19 cellular contexts compared by ENCODE assay signal in the genomic region with DNA sequence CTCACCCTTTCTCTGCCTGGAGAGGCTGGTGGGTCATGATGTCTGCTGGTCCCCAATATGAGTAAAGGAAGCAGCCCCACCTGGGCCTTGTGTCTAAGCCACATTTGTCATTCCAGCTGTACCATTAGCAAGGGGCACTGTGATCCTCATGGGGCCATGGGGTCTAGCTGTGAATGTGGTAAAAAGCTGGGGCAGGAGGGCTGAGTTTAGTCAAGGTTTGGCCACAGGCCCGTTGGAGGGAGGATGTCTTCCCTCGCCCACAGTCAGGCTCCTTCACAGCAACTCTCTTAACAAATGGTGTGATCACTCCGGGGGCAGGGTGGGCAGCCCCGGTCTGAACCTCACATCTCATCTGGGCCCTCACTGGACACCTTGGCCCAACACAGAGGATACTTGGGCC.
DNase-seq lines count a peak whose midpoint lies in the region; ATAC-seq and TF ChIP-seq lines count a peak whose summit lies in the region.
"Had no signal": no experiment of that assay in that cellular context is flagged by ENCODE, and none has a peak within 500 bp of the region (broad histone marks: within the 10 kb centered on the region; RNA-seq: fewer than 3 reads in every experiment).

No MANE protein-coding gene starts in this region.

- no peak for ATAC-seq in activated naive CD8-positive, alpha-beta T cell treated with anti-CD3 and anti-CD28 coated beads, Interleukin-2, amount 10 ng/mL, durations not matched to agents 7 days and 5 days (ENCODE audit: low read depth)
- ATAC-seq in WTC11, result no peak
- ATAC-seq: HepG2, PC-3 had no signal

- no peak overlapping the region for H3K4me3 ChIP-seq in mesenchymal stem cell (ENCODE audit: insufficient read depth in 1 of 2, low read depth in 1 of 2, low read length in 2 of 2)

- H4K91ac ChIP-seq in mesenchymal stem cell (ENCODE audit: low read length), result no peak overlapping the region

- no peak overlapping the region for H2AK5ac ChIP-seq in mesenchymal stem cell (ENCODE audit: low read length, severe bottlenecking)

- H3K36me3 Mint-ChIP-seq in activated naive CD8-positive, alpha-beta T cell treated with anti-CD3 and anti-CD28 coated beads, Interleukin-2, amount 10 ng/mL, durations not matched to agents 7 days and 5 days, result no peaks in the 10 kb centered on the region
- no peaks in the 10 kb centered on the region for H3K36me3 Mint-ChIP-seq in activated naive CD8-positive, alpha-beta T cell treated with anti-CD3 and anti-CD28 coated beads for 36 hours
- no peaks in the 10 kb centered on the region for H3K36me3 Mint-ChIP-seq in WTC11
- H3K36me3 Mint-ChIP-seq in nephron (ENCODE audit: low read depth), result no peaks in the 10 kb centered on the region
- H3K36me3 Mint-ChIP-seq: CD8-positive, alpha-beta T cell had no signal

- H2BK5ac ChIP-seq in mesenchymal stem cell (ENCODE audit: low read depth, low read length, poor library complexity, severe bottlenecking), result no peak overlapping the region

- peaks cover 47% of the 10 kb centered on the region for H3K4me1 ChIP-seq in mesenchymal stem cell (ENCODE audit: control insufficient read depth, insufficient read depth, low read depth, low read length)

- peak; percentile 22 for DNase-seq in activated naive CD8-positive, alpha-beta T cell treated with anti-CD3 and anti-CD28 coated beads, Interleukin-2, amount 10 ng/mL, durations not matched to agents 7 days and 5 days
- DNase-seq in activated naive CD8-positive, alpha-beta T cell treated with anti-CD3 and anti-CD28 coated beads for 36 hours, result no peak
- DNase-seq in WTC11 (ENCODE audit: low spot score) (peak; percentile 4), mesenchymal stem cell (no peak), HUDEP-2 (lab: John Stamatoyannopoulos, UW; ENCODE audit: unreplicated experiment in 76 of 76) (no peak), NCI-H82 treated with DMSO at 0.1 percent for 48 hours (lab: John Stamatoyannopoulos, UW; ENCODE audit: unreplicated experiment) (no peak)
- DNase-seq: ACHN; CD8-positive, alpha-beta T cell; GF-D8; HFFc6; NCI-H1105 treated with DMSO at 0.1 percent for 48 hours; NCI-H187; NCI-H446; PC-3; Right ventricle myocardium superior had no signal

- H3K18ac ChIP-seq in mesenchymal stem cell (ENCODE audit: low read depth in 1 of 2, low read length in 2 of 2), result no peak overlapping the region

- peaks cover 16% of the 10 kb centered on the region for H3K27me3 Mint-ChIP-seq in activated naive CD8-positive, alpha-beta T cell treated with anti-CD3 and anti-CD28 coated beads, Interleukin-2, amount 10 ng/mL, durations not matched to agents 7 days and 5 days
- H3K27me3 Mint-ChIP-seq in activated naive CD8-positive, alpha-beta T cell treated with anti-CD3 and anti-CD28 coated beads for 36 hours, result peaks cover 8% of the 10 kb centered on the region
- H3K27me3 Mint-ChIP-seq in WTC11 (ENCODE audit: low read depth) (no peaks in the 10 kb centered on the region; the same call in 1 of the 2 replicates), nephron (ENCODE audit: low read depth) (peaks cover 19% of the 10 kb centered on the region)

- H3K23ac ChIP-seq in mesenchymal stem cell (ENCODE audit: low read length in 2 of 2), result no peak overlapping the region

- H2BK120ac ChIP-seq in mesenchymal stem cell (ENCODE audit: low read depth, low read length), result no peak overlapping the region

- H3K4me2 ChIP-seq in mesenchymal stem cell (ENCODE audit: low read length, poor library complexity, severe bottlenecking), result no peak overlapping the region
- H3K4me2 ChIP-seq: KMS-11 had no signal

- peaks cover 21% of the 10 kb centered on the region for H3K79me1 ChIP-seq in mesenchymal stem cell (replicated peaks; ENCODE audit: low read length, poor library complexity, severe bottlenecking)

- 77% methylated on average over 3 of the region's 4 CpGs for WGBS in mesenchymal stem cell

- H3K14ac ChIP-seq in mesenchymal stem cell (ENCODE audit: low read length in 2 of 2), result no peak overlapping the region

- no peak overlapping the region for H3K9ac ChIP-seq in mesenchymal stem cell (ENCODE audit: low read length)
- H3K9ac ChIP-seq: KMS-11 had no signal

- H4K8ac ChIP-seq in mesenchymal stem cell (ENCODE audit: low read length), result no peak overlapping the region

- peaks cover 0 to 31% of the 10 kb centered on the region in 2 experiments for H3K27me3 ChIP-seq in mesenchymal stem cell (ENCODE audit: control insufficient read depth in 1 of 2, insufficient read depth in 1 of 2, low read length in 2 of 2)

- H2BK15ac ChIP-seq in mesenchymal stem cell (ENCODE audit: low read depth, poor library complexity, severe bottlenecking), result no peak overlapping the region

- H3K4me1 Mint-ChIP-seq in activated naive CD8-positive, alpha-beta T cell treated with anti-CD3 and anti-CD28 coated beads, Interleukin-2, amount 10 ng/mL, durations not matched to agents 7 days and 5 days, result peaks cover 5% of the 10 kb centered on the region
- peaks cover 3% of the 10 kb centered on the region for H3K4me1 Mint-ChIP-seq in activated naive CD8-positive, alpha-beta T cell treated with anti-CD3 and anti-CD28 coated beads for 36 hours
- H3K4me1 Mint-ChIP-seq in WTC11 (peaks cover 19% of the 10 kb centered on the region), nephron (peaks cover 49% of the 10 kb centered on the region)

- no peak overlapping the region for H3K4ac ChIP-seq in mesenchymal stem cell (ENCODE audit: low read depth in 1 of 2, low read length in 2 of 2)

- POLR2A ChIA-PET in activated naive CD8-positive, alpha-beta T cell treated with anti-CD3 and anti-CD28 coated beads, Interleukin-2, amount 10 ng/mL, durations not matched to agents 7 days and 5 days (lab: Charles Lee), result no interaction called here
- POLR2A ChIA-PET in WTC11 (lab: Charles Lee), result no interaction called here

- no peak overlapping the region for H2AFZ ChIP-seq in mesenchymal stem cell (ENCODE audit: low read depth, low read length)

- no peak overlapping the region for H3K27ac Mint-ChIP-seq in activated naive CD8-positive, alpha-beta T cell treated with anti-CD3 and anti-CD28 coated beads, Interleukin-2, amount 10 ng/mL, durations not matched to agents 7 days and 5 days
- no peak overlapping the region for H3K27ac Mint-ChIP-seq in activated naive CD8-positive, alpha-beta T cell treated with anti-CD3 and anti-CD28 coated beads for 36 hours
- H3K27ac Mint-ChIP-seq in WTC11 (no peak overlapping the region), nephron (peak overlapping the region in 2 of 3 experiments; percentile 69 to 75)
- H3K27ac Mint-ChIP-seq: B cell, HFFc6 had no signal

- TF ChIP-seq CTCF in WTC11 (IDR thresholded peaks at IDR 0.05) (no peak), nephron (IDR thresholded peaks at IDR 0.05; ENCODE audit: unreplicated experiment in 3 of 3) (no peak)

- CTCF ChIA-PET in WTC11 (lab: Charles Lee), result interaction anchor here (3.4 kb wide), 1 partner anchor 19 kb away, joined by 21 read pairs; no protein-coding TSS in a partner anchor

- no peak overlapping the region for H3K4me3 Mint-ChIP-seq in activated naive CD8-positive, alpha-beta T cell treated with anti-CD3 and anti-CD28 coated beads, Interleukin-2, amount 10 ng/mL, durations not matched to agents 7 days and 5 days
- H3K4me3 Mint-ChIP-seq in activated naive CD8-positive, alpha-beta T cell treated with anti-CD3 and anti-CD28 coated beads for 36 hours, result no peak overlapping the region
- no peak overlapping the region for H3K4me3 Mint-ChIP-seq in WTC11
- H3K4me3 Mint-ChIP-seq in nephron, result no peak overlapping the region
- H3K4me3 Mint-ChIP-seq: B cell; CD8-positive, alpha-beta T cell; HFFc6 had no signal

- no peaks in the 10 kb centered on the region for H3K9me3 ChIP-seq in mesenchymal stem cell (ENCODE audit: control insufficient read depth, low read length)

- no peak overlapping the region for H3K27ac ChIP-seq in mesenchymal stem cell (ENCODE audit: low read length, poor library complexity, severe bottlenecking)
- H3K27ac ChIP-seq: KMS-11 had no signal

- peaks cover 0 to 14% of the 10 kb centered on the region in 2 experiments for H3K36me3 ChIP-seq in mesenchymal stem cell (ENCODE audit: control insufficient read depth in 1 of 2, insufficient read depth in 2 of 2, low read depth in 1 of 2, low read length in 2 of 2)

- no peak overlapping the region for H2BK12ac ChIP-seq in mesenchymal stem cell (ENCODE audit: low read length in 2 of 2)

- no peaks in the 10 kb centered on the region for H3K9me3 Mint-ChIP-seq in activated naive CD8-positive, alpha-beta T cell treated with anti-CD3 and anti-CD28 coated beads, Interleukin-2, amount 10 ng/mL, durations not matched to agents 7 days and 5 days
- H3K9me3 Mint-ChIP-seq in activated naive CD8-positive, alpha-beta T cell treated with anti-CD3 and anti-CD28 coated beads for 36 hours, result no peaks in the 10 kb centered on the region
- H3K9me3 Mint-ChIP-seq in WTC11 (peaks cover 4% of the 10 kb centered on the region; the same call in 1 of the 2 replicates), nephron (no peaks in the 10 kb centered on the region)
- H3K9me3 Mint-ChIP-seq: CD8-positive, alpha-beta T cell; HFFc6 had no signal

TF ChIP-seq in WTC11, 78 proteins besides CTCF, POLR2A, EP300 and RAD21 (continues in another document):
- no peak for TF ChIP-seq ZNF671 (CRISPR knock-in tag; IDR thresholded peaks at IDR 0.05)
- no peak for TF ChIP-seq JUN (CRISPR knock-in tag; IDR thresholded peaks at IDR 0.05)
- TF ChIP-seq CREM (CRISPR knock-in tag; IDR thresholded peaks at IDR 0.05), result no peak
- TF ChIP-seq SOX15 (CRISPR knock-in tag; IDR thresholded peaks at IDR 0.05), result no peak
- no peak for TF ChIP-seq ZNF219 (CRISPR knock-in tag; IDR thresholded peaks at IDR 0.05; ENCODE audit: borderline replicate concordance)
- TF ChIP-seq ZBTB21 (CRISPR knock-in tag; IDR thresholded peaks at IDR 0.05; ENCODE audit: borderline replicate concordance), result no peak
- TF ChIP-seq, protein P1, sequence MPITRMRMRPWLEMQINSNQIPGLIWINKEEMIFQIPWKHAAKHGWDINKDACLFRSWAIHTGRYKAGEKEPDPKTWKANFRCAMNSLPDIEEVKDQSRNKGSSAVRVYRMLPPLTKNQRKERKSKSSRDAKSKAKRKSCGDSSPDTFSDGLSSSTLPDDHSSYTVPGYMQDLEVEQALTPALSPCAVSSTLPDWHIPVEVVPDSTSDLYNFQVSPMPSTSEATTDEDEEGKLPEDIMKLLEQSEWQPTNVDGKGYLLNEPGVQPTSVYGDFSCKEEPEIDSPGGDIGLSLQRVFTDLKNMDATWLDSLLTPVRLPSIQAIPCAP (CRISPR knock-in tag; IDR thresholded peaks at IDR 0.05), result no peak
- TF ChIP-seq, protein P2, sequence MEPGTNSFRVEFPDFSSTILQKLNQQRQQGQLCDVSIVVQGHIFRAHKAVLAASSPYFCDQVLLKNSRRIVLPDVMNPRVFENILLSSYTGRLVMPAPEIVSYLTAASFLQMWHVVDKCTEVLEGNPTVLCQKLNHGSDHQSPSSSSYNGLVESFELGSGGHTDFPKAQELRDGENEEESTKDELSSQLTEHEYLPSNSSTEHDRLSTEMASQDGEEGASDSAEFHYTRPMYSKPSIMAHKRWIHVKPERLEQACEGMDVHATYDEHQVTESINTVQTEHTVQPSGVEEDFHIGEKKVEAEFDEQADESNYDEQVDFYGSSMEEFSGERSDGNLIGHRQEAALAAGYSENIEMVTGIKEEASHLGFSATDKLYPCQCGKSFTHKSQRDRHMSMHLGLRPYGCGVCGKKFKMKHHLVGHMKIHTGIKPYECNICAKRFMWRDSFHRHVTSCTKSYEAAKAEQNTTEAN (CRISPR knock-in tag; IDR thresholded peaks at IDR 0.05), result no peak

Comparison
In these comparisons a context has a peak if more than half of its experiments do, and no peak if none do; other contexts are left out.
1. DNase-seq: peak in activated naive CD8-positive, alpha-beta T cell treated with anti-CD3 and anti-CD28 coated beads, Interleukin-2, amount 10 ng/mL, durations not matched to agents 7 days and 5 days (single experiment) and WTC11 (single experiment); none in activated naive CD8-positive, alpha-beta T cell treated with anti-CD3 and anti-CD28 coated beads for 36 hours (single experiment), mesenchymal stem cell (single experiment), HUDEP-2 (0 of 76) and NCI-H82 treated with DMSO at 0.1 percent for 48 hours (single experiment).
2. H3K27ac Mint-ChIP-seq: peak in nephron (2 of 3); none in activated naive CD8-positive, alpha-beta T cell treated with anti-CD3 and anti-CD28 coated beads, Interleukin-2, amount 10 ng/mL, durations not matched to agents 7 days and 5 days (single experiment), activated naive CD8-positive, alpha-beta T cell treated with anti-CD3 and anti-CD28 coated beads for 36 hours (single experiment) and WTC11 (single experiment).